ENCODE assay signal across 1 cellular context in the genomic region with DNA sequence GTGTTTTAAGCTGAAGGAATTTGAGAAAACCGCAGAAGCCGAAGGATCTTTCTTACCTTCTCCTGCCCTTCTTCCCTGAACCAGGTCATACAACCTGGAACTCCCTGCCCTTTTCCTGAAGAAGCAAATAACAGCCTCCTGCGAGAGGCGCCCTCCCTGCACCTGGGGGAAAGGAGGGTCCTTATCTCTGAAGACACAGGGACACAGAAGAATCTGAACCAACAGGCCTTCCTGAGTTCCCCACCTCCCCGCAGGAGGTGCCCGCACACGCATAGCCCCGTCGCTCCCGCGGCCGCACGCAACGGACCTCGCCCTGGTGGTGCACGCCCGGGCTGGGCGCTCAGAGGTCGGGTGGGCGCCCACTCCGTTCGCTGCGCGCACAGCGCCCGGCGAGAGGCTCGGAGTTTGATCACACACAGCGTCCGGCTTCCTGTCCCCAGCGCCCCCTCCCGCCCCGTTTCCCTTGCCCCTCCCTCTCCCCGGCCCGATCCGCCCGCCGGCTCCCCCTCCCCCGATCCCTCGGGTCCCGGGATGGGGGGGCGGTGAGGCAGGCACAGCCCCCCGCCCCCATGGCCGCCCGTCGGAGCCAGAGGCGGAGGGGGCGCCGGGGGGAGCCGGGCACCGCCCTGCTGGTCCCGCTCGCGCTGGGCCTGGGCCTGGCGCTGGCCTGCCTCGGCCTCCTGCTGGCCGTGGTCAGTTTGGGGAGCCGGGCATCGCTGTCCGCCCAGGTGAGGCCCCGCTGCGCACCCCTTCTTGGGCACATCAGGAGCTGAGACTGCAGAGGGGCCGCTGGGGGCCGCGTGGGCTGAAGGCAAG.
TF ChIP-seq lines count a peak whose summit lies in the region.

A gene with protein sequence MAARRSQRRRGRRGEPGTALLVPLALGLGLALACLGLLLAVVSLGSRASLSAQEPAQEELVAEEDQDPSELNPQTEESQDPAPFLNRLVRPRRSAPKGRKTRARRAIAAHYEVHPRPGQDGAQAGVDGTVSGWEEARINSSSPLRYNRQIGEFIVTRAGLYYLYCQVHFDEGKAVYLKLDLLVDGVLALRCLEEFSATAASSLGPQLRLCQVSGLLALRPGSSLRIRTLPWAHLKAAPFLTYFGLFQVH (plus strand): TSS at position 474 of the 816 bp plus-strand sequence. CDS start 96 bp downstream, at position 570.

TF ChIP-seq in GM12878, 131 proteins besides CTCF, POLR2A, EP300 and RAD21 (continued from another document):
- TF ChIP-seq GATAD2B (conservative IDR thresholded peaks at IDR 0.05; ENCODE audit: low read depth) (peak; percentile 55), NRF1 (conservative IDR thresholded peaks at IDR 0.05; ENCODE audit: low read depth, low read length) (no peak), CHD1 (IDR thresholded peaks at IDR 0.05; ENCODE audit: low read depth, low read length) (no peak), RUNX3 (IDR thresholded peaks at IDR 0.05; ENCODE audit: low read length) (peak; percentile 43), IKZF1 (conservative IDR thresholded peaks at IDR 0.05) (peak; percentile 44), LARP7 (IDR thresholded peaks at IDR 0.05) (0 out of 2 replicates have a peak, but pooled peaks have one; percentile 31), BHLHE40 (IDR thresholded peaks at IDR 0.05; ENCODE audit: borderline replicate concordance in 1 of 2, low read depth in 2 of 2, low read length in 1 of 2) (0 out of 4 replicates have a peak, but pooled peaks of 1 of the 2 experiments have one; percentile 16), SUZ12 (IDR thresholded peaks at IDR 0.05; ENCODE audit: unreplicated experiment) (no peak)
